8 cellular contexts compared by ENCODE assay signal in the genomic region with DNA sequence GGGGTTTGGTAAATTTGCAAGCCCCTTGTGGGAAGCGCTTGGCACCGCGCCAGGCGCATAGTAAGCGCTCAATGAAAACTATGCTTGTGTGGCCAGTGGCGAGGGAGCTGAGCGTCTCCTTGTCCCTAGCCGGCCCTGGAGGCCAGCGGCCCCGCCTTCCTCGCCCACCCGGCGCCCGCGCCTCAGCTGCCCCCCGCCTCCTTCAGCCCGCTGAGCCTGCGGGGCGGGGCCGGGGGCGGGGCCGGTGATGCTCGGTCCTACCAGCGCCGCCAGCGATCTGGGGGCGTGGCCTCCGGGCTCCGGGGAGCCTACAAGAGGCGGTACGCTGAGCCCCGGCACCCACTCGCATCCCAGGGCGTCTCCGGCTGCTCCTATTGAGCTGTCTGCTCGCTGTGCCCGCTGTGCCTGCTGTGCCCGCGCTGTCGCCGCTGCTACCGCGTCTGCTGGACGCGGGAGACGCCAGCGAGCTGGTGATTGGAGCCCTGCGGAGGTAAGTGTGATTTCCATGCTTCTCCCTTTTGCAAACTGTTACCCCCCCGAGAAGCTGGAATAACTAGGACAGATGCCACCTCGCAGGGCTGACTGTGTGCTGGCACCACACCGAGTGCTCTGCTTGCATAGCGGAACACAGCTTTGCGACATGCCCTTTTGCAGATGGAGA. TPM values are rescaled to one million over a fixed set of nuclear protein-coding genes. Genes with fewer than 3 reads are reported as not detected.
DNase-seq lines count a peak whose midpoint lies in the region; ATAC-seq and TF ChIP-seq lines count a peak whose summit lies in the region.

A gene with protein sequence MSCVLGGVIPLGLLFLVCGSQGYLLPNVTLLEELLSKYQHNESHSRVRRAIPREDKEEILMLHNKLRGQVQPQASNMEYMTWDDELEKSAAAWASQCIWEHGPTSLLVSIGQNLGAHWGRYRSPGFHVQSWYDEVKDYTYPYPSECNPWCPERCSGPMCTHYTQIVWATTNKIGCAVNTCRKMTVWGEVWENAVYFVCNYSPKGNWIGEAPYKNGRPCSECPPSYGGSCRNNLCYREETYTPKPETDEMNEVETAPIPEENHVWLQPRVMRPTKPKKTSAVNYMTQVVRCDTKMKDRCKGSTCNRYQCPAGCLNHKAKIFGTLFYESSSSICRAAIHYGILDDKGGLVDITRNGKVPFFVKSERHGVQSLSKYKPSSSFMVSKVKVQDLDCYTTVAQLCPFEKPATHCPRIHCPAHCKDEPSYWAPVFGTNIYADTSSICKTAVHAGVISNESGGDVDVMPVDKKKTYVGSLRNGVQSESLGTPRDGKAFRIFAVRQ (plus strand): TSS at position 342 of the 661 bp plus-strand sequence. CDS start 18,511 bp downstream, outside the sequence.

- peak within 1 kb of the TSS; percentile 48 for H3K27ac ChIP-seq in neutrophil
- peak within 1 kb of the TSS; percentile 56 to 96 (median 84) for H3K27ac ChIP-seq in stomach

- H3K4me1 ChIP-seq in neutrophil (ENCODE audit: control insufficient read depth in 1 of 2, insufficient read depth in 1 of 2, low read depth in 1 of 2, low read length in 1 of 2) (peaks cover 66 to 69% of the 10 kb centered on the region in 2 experiments), stomach (peaks cover 9 to 41% (median 25%) of the 10 kb centered on the region in 4 donors)

- H3K9me3 ChIP-seq in neutrophil, result no peaks in the 10 kb centered on the region
- H3K9me3 ChIP-seq in stomach, result no peaks in the 10 kb centered on the region

- H3K27me3 ChIP-seq in neutrophil, result peaks cover 8% of the 10 kb centered on the region
- H3K27me3 ChIP-seq in stomach, result peaks cover 0 to 5% (median 0%) of the 10 kb centered on the region in 3 donors

- DNase-seq in GDM1 (lab: John Stamatoyannopoulos, UW), result peak; percentile 64
- peak; percentile 64 for DNase-seq in NAMALWA (ENCODE audit: low spot score)
- DNase-seq in activated naive CD4-positive, alpha-beta T cell treated with anti-CD3 and anti-CD28 coated beads, Interleukin-2, amount 50 U/mL, for 72 hours (ENCODE audit: low spot score in 2 of 2), result peak; percentile 61 to 90
- peak; percentile 79 for DNase-seq in globus pallidus (ENCODE audit: low spot score)
- DNase-seq in stomach, result peak; percentile 94

- no peak for TF ChIP-seq EP300 in stomach (IDR thresholded peaks at IDR 0.05)

- ATAC-seq in SK-N-SH treated with all-trans-retinoic acid at 6 μM for 48 hours (peak; percentile 99), HG03469 (IDR thresholded peaks at IDR 0.05; ENCODE audit: unreplicated experiment) (no peak)
- peak; percentile 97 to 99 for ATAC-seq in activated naive CD4-positive, alpha-beta T cell treated with anti-CD3 and anti-CD28 coated beads, Interleukin-2, amount 50 U/mL, for 72 hours

- peak within 1 kb of the TSS; percentile 75 to 81 for H3K4me3 ChIP-seq in neutrophil (ENCODE audit: low read depth in 1 of 2, low read length in 1 of 2)
- peak within 1 kb of the TSS; percentile 56 to 79 (median 60) for H3K4me3 ChIP-seq in stomach

- no peaks in the 10 kb centered on the region for H3K9me3 Mint-ChIP-seq in activated naive CD4-positive, alpha-beta T cell treated with anti-CD3 and anti-CD28 coated beads, Interleukin-2, amount 50 U/mL, for 72 hours

- H3K27ac Mint-ChIP-seq in activated naive CD4-positive, alpha-beta T cell treated with anti-CD3 and anti-CD28 coated beads, Interleukin-2, amount 50 U/mL, for 72 hours, result no peak within 1 kb of the TSS

- TF ChIP-seq CTCF in neutrophil (IDR thresholded peaks at IDR 0.05) (no peak), stomach (IDR thresholded peaks at IDR 0.05) (no peak)

- TF ChIP-seq POLR2A in stomach (IDR thresholded peaks at IDR 0.05), result peak in 2 of 4 donors; percentile 56 to 74

- H3K36me3 Mint-ChIP-seq in activated naive CD4-positive, alpha-beta T cell treated with anti-CD3 and anti-CD28 coated beads, Interleukin-2, amount 50 U/mL, for 72 hours, result no peaks in the 10 kb centered on the region

- 2 to 4% (median 3%) methylated on average over 25 to 53 of the region's 53 CpGs for WGBS in stomach, 5 donors

- peaks cover 21% of the 10 kb centered on the region for H3K36me3 ChIP-seq in neutrophil
- no peaks in the 10 kb centered on the region for H3K36me3 ChIP-seq in stomach

- intact Hi-C loops in stomach (cut with DNase I; ENCODE audit: low total_unique reads), result no loop called here

TF ChIP-seq in SK-N-SH treated with all-trans-retinoic acid at 6 μM for 48 hours, 23 proteins besides CTCF, POLR2A, EP300 and RAD21 (continues in another document):
- TF ChIP-seq RARB (CRISPR knock-in tag; IDR thresholded peaks at IDR 0.05) (no peak), ZFP3 (CRISPR knock-in tag; IDR thresholded peaks at IDR 0.05) (no peak), OSR1 (CRISPR knock-in tag; IDR thresholded peaks at IDR 0.05) (no peak), CREB5 (CRISPR knock-in tag; IDR thresholded peaks at IDR 0.05; ENCODE audit: low read depth) (no peak), TCF4 (CRISPR knock-in tag; IDR thresholded peaks at IDR 0.05; ENCODE audit: borderline replicate concordance) (no peak), ZNF565 (CRISPR knock-in tag; conservative IDR thresholded peaks at IDR 0.05; ENCODE audit: low read depth) (no peak), SNAI2 (CRISPR knock-in tag; IDR thresholded peaks at IDR 0.05) (no peak), BACH2 (CRISPR knock-in tag; IDR thresholded peaks at IDR 0.05; ENCODE audit: borderline replicate concordance) (no peak), GLIS3 (CRISPR knock-in tag; IDR thresholded peaks at IDR 0.05) (no peak)
- TF ChIP-seq, protein P1, sequence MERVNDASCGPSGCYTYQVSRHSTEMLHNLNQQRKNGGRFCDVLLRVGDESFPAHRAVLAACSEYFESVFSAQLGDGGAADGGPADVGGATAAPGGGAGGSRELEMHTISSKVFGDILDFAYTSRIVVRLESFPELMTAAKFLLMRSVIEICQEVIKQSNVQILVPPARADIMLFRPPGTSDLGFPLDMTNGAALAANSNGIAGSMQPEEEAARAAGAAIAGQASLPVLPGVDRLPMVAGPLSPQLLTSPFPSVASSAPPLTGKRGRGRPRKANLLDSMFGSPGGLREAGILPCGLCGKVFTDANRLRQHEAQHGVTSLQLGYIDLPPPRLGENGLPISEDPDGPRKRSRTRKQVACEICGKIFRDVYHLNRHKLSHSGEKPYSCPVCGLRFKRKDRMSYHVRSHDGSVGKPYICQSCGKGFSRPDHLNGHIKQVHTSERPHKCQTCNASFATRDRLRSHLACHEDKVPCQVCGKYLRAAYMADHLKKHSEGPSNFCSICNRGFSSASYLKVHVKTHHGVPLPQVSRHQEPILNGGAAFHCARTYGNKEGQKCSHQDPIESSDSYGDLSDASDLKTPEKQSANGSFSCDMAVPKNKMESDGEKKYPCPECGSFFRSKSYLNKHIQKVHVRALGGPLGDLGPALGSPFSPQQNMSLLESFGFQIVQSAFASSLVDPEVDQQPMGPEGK (CRISPR knock-in tag; IDR thresholded peaks at IDR 0.05; ENCODE audit: borderline replicate concordance), result no peak
- TF ChIP-seq, protein P2, sequence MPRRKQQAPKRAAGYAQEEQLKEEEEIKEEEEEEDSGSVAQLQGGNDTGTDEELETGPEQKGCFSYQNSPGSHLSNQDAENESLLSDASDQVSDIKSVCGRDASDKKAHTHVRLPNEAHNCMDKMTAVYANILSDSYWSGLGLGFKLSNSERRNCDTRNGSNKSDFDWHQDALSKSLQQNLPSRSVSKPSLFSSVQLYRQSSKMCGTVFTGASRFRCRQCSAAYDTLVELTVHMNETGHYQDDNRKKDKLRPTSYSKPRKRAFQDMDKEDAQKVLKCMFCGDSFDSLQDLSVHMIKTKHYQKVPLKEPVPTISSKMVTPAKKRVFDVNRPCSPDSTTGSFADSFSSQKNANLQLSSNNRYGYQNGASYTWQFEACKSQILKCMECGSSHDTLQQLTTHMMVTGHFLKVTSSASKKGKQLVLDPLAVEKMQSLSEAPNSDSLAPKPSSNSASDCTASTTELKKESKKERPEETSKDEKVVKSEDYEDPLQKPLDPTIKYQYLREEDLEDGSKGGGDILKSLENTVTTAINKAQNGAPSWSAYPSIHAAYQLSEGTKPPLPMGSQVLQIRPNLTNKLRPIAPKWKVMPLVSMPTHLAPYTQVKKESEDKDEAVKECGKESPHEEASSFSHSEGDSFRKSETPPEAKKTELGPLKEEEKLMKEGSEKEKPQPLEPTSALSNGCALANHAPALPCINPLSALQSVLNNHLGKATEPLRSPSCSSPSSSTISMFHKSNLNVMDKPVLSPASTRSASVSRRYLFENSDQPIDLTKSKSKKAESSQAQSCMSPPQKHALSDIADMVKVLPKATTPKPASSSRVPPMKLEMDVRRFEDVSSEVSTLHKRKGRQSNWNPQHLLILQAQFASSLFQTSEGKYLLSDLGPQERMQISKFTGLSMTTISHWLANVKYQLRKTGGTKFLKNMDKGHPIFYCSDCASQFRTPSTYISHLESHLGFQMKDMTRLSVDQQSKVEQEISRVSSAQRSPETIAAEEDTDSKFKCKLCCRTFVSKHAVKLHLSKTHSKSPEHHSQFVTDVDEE (CRISPR knock-in tag; IDR thresholded peaks at IDR 0.05), result no peak
- TF ChIP-seq, protein P3, sequence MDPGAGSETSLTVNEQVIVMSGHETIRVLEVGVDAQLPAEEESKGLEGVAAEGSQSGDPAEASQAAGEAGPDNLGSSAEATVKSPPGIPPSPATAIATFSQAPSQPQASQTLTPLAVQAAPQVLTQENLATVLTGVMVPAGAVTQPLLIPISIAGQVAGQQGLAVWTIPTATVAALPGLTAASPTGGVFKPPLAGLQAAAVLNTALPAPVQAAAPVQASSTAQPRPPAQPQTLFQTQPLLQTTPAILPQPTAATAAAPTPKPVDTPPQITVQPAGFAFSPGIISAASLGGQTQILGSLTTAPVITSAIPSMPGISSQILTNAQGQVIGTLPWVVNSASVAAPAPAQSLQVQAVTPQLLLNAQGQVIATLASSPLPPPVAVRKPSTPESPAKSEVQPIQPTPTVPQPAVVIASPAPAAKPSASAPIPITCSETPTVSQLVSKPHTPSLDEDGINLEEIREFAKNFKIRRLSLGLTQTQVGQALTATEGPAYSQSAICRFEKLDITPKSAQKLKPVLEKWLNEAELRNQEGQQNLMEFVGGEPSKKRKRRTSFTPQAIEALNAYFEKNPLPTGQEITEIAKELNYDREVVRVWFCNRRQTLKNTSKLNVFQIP (CRISPR knock-in tag; IDR thresholded peaks at IDR 0.05; ENCODE audit: borderline replicate concordance, low read depth), result no peak

RNA-seq across cellular contexts. Expression of the gene that starts here (rescaled TPM):
- under 1 TPM; 0.07 to 0.08 TPM for total RNA-seq in activated naive CD4-positive, alpha-beta T cell treated with anti-CD3 and anti-CD28 coated beads, Interleukin-2, amount 50 U/mL, for 72 hours
- 100 to 1,000 TPM in 3 of 5 donors, 10 to 100 TPM in 2; 92.0 to 242 (median 102) TPM for total RNA-seq in stomach
- 10 to 100 TPM; 18.3 to 46.0 (median 20.2) TPM for polyA plus RNA-seq in stomach

Comparison
In these comparisons a context has a peak if more than half of its experiments do, and no peak if none do; other contexts are left out.
1. RNA of the gene that starts here (total RNA-seq): 92.0 to 242 TPM in stomach; 0.07 to 0.08 TPM in activated naive CD4-positive, alpha-beta T cell treated with anti-CD3 and anti-CD28 coated beads, Interleukin-2, amount 50 U/mL, for 72 hours; every median in the first group is over 10 times any median in the second.
2. Peak in DNase-seq and ATAC-seq in activated naive CD4-positive, alpha-beta T cell treated with anti-CD3 and anti-CD28 coated beads, Interleukin-2, amount 50 U/mL, for 72 hours; RNA of the gene not detected or under 1 TPM.
3. Peak in every context shown above with its lines, with median percentiles within 50 percentile points of each other: DNase-seq.